Comparison of ENCODE assay signal across 18 cellular contexts in genomic region chr3:167067844-167068161, GRCh38.
DNase-seq lines count a peak whose midpoint lies in the region; ATAC-seq, FAIRE-seq and TF ChIP-seq lines count a peak whose summit lies in the region.
"Had no signal": no experiment of that assay in that cellular context is flagged by ENCODE, and none has a peak within 500 bp of the region (broad histone marks: within the 10 kb centered on the region; RNA-seq: fewer than 3 reads in every experiment).

No MANE protein-coding gene starts in this region.

- WGBS in hepatocyte (ENCODE audit: low lambda C conversion rate, missing lambda C conversion rate), result 65% methylated on average over 2 of the region's 2 CpGs

- FAIRE-seq in GM12891 (lab: Jason Lieb, UNC), result no peak
- FAIRE-seq: H54 had no signal

- H3K36me3 ChIP-seq in PC-3 (ENCODE audit: low read depth, low read length) (no peaks in the 10 kb centered on the region), hepatocyte (replicated peaks; ENCODE audit: insufficient read depth, low read depth) (no peaks in the 10 kb centered on the region)
- H3K36me3 ChIP-seq: MG63 had no signal

- no peak overlapping the region for H3K9ac ChIP-seq in PC-3 (ENCODE audit: low read length)

- no peak overlapping the region for H3K27ac ChIP-seq in PC-3 (ENCODE audit: low read length)
- no peak overlapping the region for H3K27ac ChIP-seq in hepatocyte
- H3K27ac ChIP-seq: RWPE1 had no signal

- intact Hi-C loops in PC-3 (cut with micrococcal nuclease), result no loop called here

- TF ChIP-seq CTCF in PC-3 (conservative IDR thresholded peaks at IDR 0.05; ENCODE audit: low read depth, low read length) (no peak), hepatocyte (IDR thresholded peaks at IDR 0.05; ENCODE audit: poor library complexity) (no peak)

- BruUV-seq in PC-3 (replicated peaks; lab: Mats Ljungman, UMichigan), result no TSS peak

- H3K4me3 ChIP-seq in PC-3 (ENCODE audit: low read length) (peak overlapping the region; percentile 28; the same call in 1 of the 2 replicates), hepatocyte (no peak overlapping the region)
- H3K4me3 ChIP-seq: MG63 had no signal

- no peak for TF ChIP-seq POLR2A in GM12891 (IDR thresholded peaks at IDR 0.05; ENCODE audit: low read depth, low read length)

- H2AFZ ChIP-seq in PC-3 (ENCODE audit: low read length), result peak overlapping the region; percentile 20; the same call in 1 of the 2 replicates
- peak overlapping the region; percentile 15 for H2AFZ ChIP-seq in hepatocyte

- H3K4me1 ChIP-seq in PC-3 (ENCODE audit: insufficient read depth, low read length), result peaks cover 14% of the 10 kb centered on the region; the same call in 1 of the 2 replicates
- H3K4me1 ChIP-seq in hepatocyte (ENCODE audit: insufficient read depth), result peaks cover 3% of the 10 kb centered on the region

- H3K9me2 ChIP-seq in PC-3 (replicated peaks; ENCODE audit: low read length) (no peaks in the 10 kb centered on the region), hepatocyte (replicated peaks; ENCODE audit: insufficient read depth) (no peaks in the 10 kb centered on the region)

- no peaks in the 10 kb centered on the region for H4K20me1 ChIP-seq in PC-3 (ENCODE audit: low read length)
- no peaks in the 10 kb centered on the region for H4K20me1 ChIP-seq in hepatocyte (ENCODE audit: insufficient read depth, poor library complexity, severe bottlenecking)

- no peaks in the 10 kb centered on the region for H3K27me3 ChIP-seq in PC-3 (ENCODE audit: low read length)
- no peaks in the 10 kb centered on the region for H3K27me3 ChIP-seq in hepatocyte
- H3K27me3 ChIP-seq: MG63 had no signal

- H3F3A ChIP-seq in PC-3 (ENCODE audit: low read length, unreplicated experiment), result no peaks in the 10 kb centered on the region

- POLR2A ChIA-PET in PC-3 (lab: Charles Lee; ENCODE audit: unreplicated experiment), result no interaction called here

- DNase-seq in NCI-H2171 treated with DMSO at 0.1 percent for 48 hours (lab: John Stamatoyannopoulos, UW) (peak; percentile 34), NCI-H2171 (lab: John Stamatoyannopoulos, UW) (no peak), PC-3 (peak; percentile 12), hepatocyte (ENCODE audit: low spot score) (no peak), cerebellar nuclear complex (lab: John Stamatoyannopoulos, UW) (no peak), GM12891 (ENCODE audit: insufficient read length, low spot score) (no peak)
- no peak for DNase-seq in activated CD4-positive, alpha-beta T cell treated with anti-CD3 and anti-CD28 coated beads for 1 hour
- DNase-seq: CD4-positive, CD25-positive, alpha-beta regulatory T cell; GF-D8; KBM-7; MG63; NCI-H2029; NCI-H226; NCI-H510A treated with DMSO at 0.1 percent for 48 hours; SHP77 treated with DMSO at 0.1 percent for 48 hours had no signal

- CTCF ChIA-PET in PC-3 (lab: Charles Lee), result no interaction called here

- H3K79me2 ChIP-seq in PC-3 (ENCODE audit: low read length), result no peaks in the 10 kb centered on the region
- no peaks in the 10 kb centered on the region for H3K79me2 ChIP-seq in hepatocyte

- no peaks in the 10 kb centered on the region for H3K9me3 ChIP-seq in PC-3 (ENCODE audit: low read length)
- H3K9me3 ChIP-seq in hepatocyte (ENCODE audit: low read depth), result no peaks in the 10 kb centered on the region
- H3K9me3 ChIP-seq: MG63 had no signal

- peak; percentile 61 for ATAC-seq in PC-3
- no peak for ATAC-seq in HG03159 (IDR thresholded peaks at IDR 0.05; ENCODE audit: unreplicated experiment)

- H3K4me2 ChIP-seq in PC-3 (ENCODE audit: low read length) (peak overlapping the region; percentile 51), hepatocyte (peak overlapping the region; percentile 35)

TF ChIP-seq in GM12891, 5 proteins besides CTCF, POLR2A, EP300 and RAD21:
- TF ChIP-seq SPI1 (IDR thresholded peaks at IDR 0.05; ENCODE audit: low read depth, low read length) (no peak), PAX5 (IDR thresholded peaks at IDR 0.05; ENCODE audit: insufficient read depth, low read length, severe bottlenecking) (no peak), TAF1 (IDR thresholded peaks at IDR 0.05; ENCODE audit: low read depth, low read length) (no peak), POU2F2 (IDR thresholded peaks at IDR 0.05; ENCODE audit: low read depth, low read length) (no peak), POLR2AphosphoS5 (IDR thresholded peaks at IDR 0.05; ENCODE audit: low read depth, low read length) (no peak)

Comparison
In these comparisons a context has a peak if more than half of its experiments do, and no peak if none do; other contexts are left out.
1. DNase-seq: peak in NCI-H2171 treated with DMSO at 0.1 percent for 48 hours (single experiment) and PC-3 (single experiment); none in NCI-H2171 (single experiment), hepatocyte (single experiment), cerebellar nuclear complex (0 of 2), GM12891 (single experiment) and activated CD4-positive, alpha-beta T cell treated with anti-CD3 and anti-CD28 coated beads for 1 hour (single experiment).